Comparison of ENCODE assay signal across 23 cellular contexts in the genomic region with DNA sequence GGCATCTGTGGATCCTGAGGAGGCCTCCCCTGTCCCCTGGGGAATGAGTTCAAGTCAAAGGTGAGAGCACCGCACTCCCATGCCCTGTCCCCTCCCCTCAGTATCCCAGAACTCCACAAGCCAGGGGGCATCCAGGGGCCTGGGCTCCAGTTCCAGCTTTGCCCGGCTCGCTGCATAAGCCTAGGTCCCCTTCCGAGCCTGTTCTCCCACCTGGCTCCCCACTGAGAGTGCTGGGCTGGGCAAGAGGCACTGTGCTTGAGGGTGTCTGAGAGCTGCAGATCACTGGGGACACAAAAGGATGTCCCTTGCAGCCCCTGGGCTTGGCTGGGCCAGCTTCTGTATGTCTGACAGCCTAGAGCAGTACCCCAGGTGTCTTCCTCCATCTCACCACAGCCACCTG.
"Had no signal": no experiment of that assay in that cellular context is flagged by ENCODE, and none has a peak within 500 bp of the region (broad histone marks: within the 10 kb centered on the region; RNA-seq: fewer than 3 reads in every experiment).

No MANE protein-coding gene starts in this region.

- H3K4me3 ChIP-seq: esophagus muscularis mucosa, gastrocnemius medialis, heart right ventricle, ovary, prostate gland, right lobe of liver, thoracic aorta, transverse colon had no signal

- H3K36me3 ChIP-seq: gastrocnemius medialis, ovary, prostate gland, right lobe of liver, thoracic aorta, transverse colon had no signal

- ATAC-seq: gastrocnemius medialis; heart right ventricle; naive thymus-derived CD8-positive, alpha-beta T cell; right lobe of liver; stimulated activated naive B cell treated with anti-CD40 and anti-IgM and Interleukin-4, amounts not matched to agents 10 μg/mL and 1 μg/mL and 100 μg/mL, for 72 hours had no signal

- FAIRE-seq: endometrium, islet of Langerhans had no signal

- H3K4me3 Mint-ChIP-seq: naive thymus-derived CD8-positive, alpha-beta T cell; stimulated activated naive B cell treated with anti-CD40 and anti-IgM and Interleukin-4, amounts not matched to agents 10 μg/mL and 1 μg/mL and 100 μg/mL, for 72 hours; stimulated activated naive CD8-positive, alpha-beta T cell treated with anti-CD3 and anti-CD28 coated beads, Interleukin-15, amount 100 ng/mL, for 72 hours had no signal

- H3K4me1 ChIP-seq: prostate gland, right lobe of liver had no signal

- H3K9me3 ChIP-seq: esophagus muscularis mucosa, gastrocnemius medialis, heart right ventricle, ovary, prostate gland, right lobe of liver, thoracic aorta, transverse colon had no signal

- H3K27me3 Mint-ChIP-seq: naive thymus-derived CD8-positive, alpha-beta T cell; stimulated activated naive B cell treated with anti-CD40 and anti-IgM and Interleukin-4, amounts not matched to agents 10 μg/mL and 1 μg/mL and 100 μg/mL, for 72 hours had no signal

- DNase-seq: effector memory CD4-positive, alpha-beta T cell; gastrocnemius medialis; heart right ventricle; hypothalamus; kidney glomerular epithelial cell; mammary epithelial cell; naive thymus-derived CD8-positive, alpha-beta T cell; nucleus accumbens; ovary; right lobe of liver; stimulated activated CD4-positive, alpha-beta T cell treated with anti-CD3 and anti-CD28 coated beads, Interleukin-15, amount 100 ng/mL, for 24 hours; stimulated activated CD4-positive, alpha-beta T cell treated with anti-CD3 and anti-CD28 coated beads, Interleukin-1b, Interleukin-23, amount 100 ng/mL, for 48 hours; stimulated activated CD4-positive, alpha-beta T cell treated with anti-CD3 and anti-CD28 coated beads, Interleukin-4, amount 100 ng/mL, for 24 hours; stimulated activated naive B cell treated with anti-CD40 and anti-IgM and Interleukin-4, amounts not matched to agents 10 μg/mL and 1 μg/mL and 100 μg/mL, for 72 hours; stimulated activated naive CD8-positive, alpha-beta T cell treated with anti-CD3 and anti-CD28 coated beads, Interleukin-15, amount 100 ng/mL, for 72 hours; substantia nigra; transverse colon had no signal

- H3K27ac Mint-ChIP-seq: stimulated activated naive B cell treated with anti-CD40 and anti-IgM and Interleukin-4, amounts not matched to agents 10 μg/mL and 1 μg/mL and 100 μg/mL, for 72 hours; stimulated activated naive CD8-positive, alpha-beta T cell treated with anti-CD3 and anti-CD28 coated beads, Interleukin-15, amount 100 ng/mL, for 72 hours had no signal

- H3K27ac ChIP-seq: epithelial cell of prostate, esophagus muscularis mucosa, gastrocnemius medialis, heart right ventricle, ovary, prostate gland, right lobe of liver, thoracic aorta, transverse colon had no signal

- H3K36me3 Mint-ChIP-seq: naive thymus-derived CD8-positive, alpha-beta T cell had no signal

- H3K9me3 Mint-ChIP-seq: naive thymus-derived CD8-positive, alpha-beta T cell; stimulated activated naive B cell treated with anti-CD40 and anti-IgM and Interleukin-4, amounts not matched to agents 10 μg/mL and 1 μg/mL and 100 μg/mL, for 72 hours; stimulated activated naive CD8-positive, alpha-beta T cell treated with anti-CD3 and anti-CD28 coated beads, Interleukin-15, amount 100 ng/mL, for 72 hours had no signal

- H3K27me3 ChIP-seq: esophagus muscularis mucosa, gastrocnemius medialis, heart right ventricle, ovary, right lobe of liver, transverse colon had no signal
